ENCODE assay signal across 11 cellular contexts in the genomic region with DNA sequence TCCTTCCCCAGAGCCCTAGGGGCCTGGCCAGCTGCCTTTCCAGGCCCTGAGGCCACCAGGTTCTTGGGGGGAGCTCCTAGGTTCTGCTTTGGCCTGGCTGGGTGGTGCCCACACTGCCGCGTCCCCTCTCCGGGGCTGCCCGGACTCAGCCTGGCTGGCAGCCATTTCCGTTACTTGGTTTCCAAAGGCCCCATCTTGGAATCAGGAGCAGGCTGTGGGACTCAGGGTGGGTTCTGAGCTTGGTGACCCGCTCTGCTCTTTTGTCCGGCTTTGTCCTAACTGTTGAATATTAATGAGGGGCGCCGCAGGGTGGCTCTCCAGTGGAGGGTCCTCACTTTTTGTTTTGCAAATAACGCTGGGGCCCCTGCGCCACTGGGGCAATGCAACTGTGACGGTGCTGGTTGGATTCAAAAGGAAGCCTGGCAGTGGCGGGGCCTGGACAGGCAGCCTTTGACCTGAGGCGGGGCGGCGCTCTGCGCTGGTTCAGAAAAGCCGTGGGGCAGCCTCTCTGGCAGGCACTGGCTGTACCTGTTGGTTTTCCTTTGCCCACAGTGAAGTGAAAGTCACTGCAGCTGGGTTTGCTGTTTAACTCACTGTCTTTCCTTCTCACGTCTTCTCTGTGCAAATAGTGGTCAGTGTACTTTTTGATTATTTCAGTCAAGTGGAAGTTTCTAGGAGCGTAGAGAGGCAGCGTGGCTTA. TPM values are rescaled to one million over a fixed set of nuclear protein-coding genes. Genes with fewer than 3 reads are reported as not detected.
DNase-seq lines count a peak whose midpoint lies in the region; ATAC-seq, FAIRE-seq and TF ChIP-seq lines count a peak whose summit lies in the region.
"Had no signal": no experiment of that assay in that cellular context is flagged by ENCODE, and none has a peak within 500 bp of the region (broad histone marks: within the 10 kb centered on the region; RNA-seq: fewer than 3 reads in every experiment).

No MANE protein-coding gene starts in this region.

- H3K36me3 ChIP-seq in HUES64 (ENCODE audit: insufficient read depth, low read length): peaks cover 3% of the 10 kb centered on the region; the same call in 1 of the 2 replicates
- peaks cover 0 to under 1% of the 10 kb centered on the region in 2 experiments; a peak in 3 of 5 replicates for H3K36me3 ChIP-seq in HepG2 (replicated peaks in 1 of 2; ENCODE audit: control insufficient read depth in 1 of 2, insufficient read depth in 2 of 2, low read length in 2 of 2)

- TF ChIP-seq POLR2A in HepG2 (IDR thresholded peaks at IDR 0.05; ENCODE audit: insufficient read depth in 1 of 2, low read depth in 2 of 2, low read length in 2 of 2): no peak

- no peak; a peak in 1 of 4 replicates for TF ChIP-seq EP300 in HepG2 (IDR thresholded peaks at IDR 0.05; ENCODE audit: low read depth in 2 of 2, low read length in 2 of 2)
- no peak for TF ChIP-seq EP300 in HepG2 (CRISPR knock-in tag; IDR thresholded peaks at IDR 0.05; ENCODE audit: borderline replicate concordance)

- intact Hi-C loops in dorsolateral prefrontal cortex (cut with DNase I): no loop called here
- intact Hi-C loops in HepG2 (cut with micrococcal nuclease; ENCODE audit: unreplicated experiment): loop anchor here (1.0 to 2.0 kb wide), 2 partner anchors 13 to 22 kb away; no protein-coding TSS in a partner anchor
- intact Hi-C loops in posterior vena cava (cut with DNase I): no loop called here

- H3K4me1 Mint-ChIP-seq in stimulated activated naive B cell treated with anti-CD40 and anti-IgM and Interleukin-4, amounts not matched to agents 10 μg/mL and 1 μg/mL and 100 μg/mL, for 72 hours: peaks cover 51 to 91% of the 10 kb centered on the region in 2 donors

- H3K36me3 Mint-ChIP-seq in stimulated activated naive B cell treated with anti-CD40 and anti-IgM and Interleukin-4, amounts not matched to agents 10 μg/mL and 1 μg/mL and 100 μg/mL, for 72 hours: peaks cover 6 to 9% of the 10 kb centered on the region in 2 donors

- peak overlapping the region; percentile 98 for H3K27ac ChIP-seq in HUES64 (ENCODE audit: low read depth, low read length)
- peak overlapping the region in 44 of 59 donors; percentile 2 to 76 (median 54) for H3K27ac ChIP-seq in dorsolateral prefrontal cortex
- H3K27ac ChIP-seq in HepG2 (ENCODE audit: extremely low read length, insufficient read depth, low read length): peak overlapping the region; percentile 72

- POLR2A ChIA-PET in HepG2 (lab: Yijun Ruan, JAX): interaction anchor here (0.7 to 4.3 kb wide), 3 partner anchors 12 to 41 kb away, joined by 3 to 50 read pairs (median 5); no protein-coding TSS in a partner anchor

- FAIRE-seq in HepG2 (lab: Jason Lieb, UNC): peak; percentile 79

- BruUV-seq in HepG2 (replicated peaks; lab: Mats Ljungman, UMichigan): no TSS peak

- no peak for DNase-seq in dorsolateral prefrontal cortex
- peak; percentile 65 for DNase-seq in HepG2 (ENCODE audit: low spot score)
- no peak for DNase-seq in stimulated activated naive B cell treated with anti-CD40 and anti-IgM and Interleukin-4, amounts not matched to agents 10 μg/mL and 1 μg/mL and 100 μg/mL, for 72 hours
- no peak for DNase-seq in ureter (ENCODE audit: low spot score)
- no peak for DNase-seq in NCI-H1417 (lab: John Stamatoyannopoulos, UW)
- no peak for DNase-seq in posterior vena cava (ENCODE audit: low spot score)
- DNase-seq: activated CD8-positive, alpha-beta memory T cell treated with anti-CD3 and anti-CD28 coated beads for 24 hours; EL had no signal

- no peaks in the 10 kb centered on the region for H3K9me3 ChIP-seq in HUES64 (ENCODE audit: insufficient read depth, low read depth, low read length)
- no peaks in the 10 kb centered on the region for H3K9me3 ChIP-seq in HepG2 (ENCODE audit: low read length)
- H3K9me3 ChIP-seq: heart left ventricle had no signal

- peak overlapping the region; percentile 71 for H3K27ac Mint-ChIP-seq in stimulated activated naive B cell treated with anti-CD40 and anti-IgM and Interleukin-4, amounts not matched to agents 10 μg/mL and 1 μg/mL and 100 μg/mL, for 72 hours

- CTCF ChIA-PET in HepG2 (lab: Yijun Ruan, JAX; ENCODE audit: low intra/inter-chr PET ratio, low total read pairs): no interaction called here

- in situ Hi-C loops in HepG2 (cut with HindIII; ENCODE audit: extremely low pct_ligation_motif_present, low pct_unique_long_range_greater_than_20kb): no loop called here

- H4K20me1 ChIP-seq in HepG2 (ENCODE audit: insufficient read depth, low read length): peaks cover 34% of the 10 kb centered on the region; the same call in 1 of the 2 replicates

- TF ChIP-seq RAD21 in HepG2 (CRISPR knock-in tag; IDR thresholded peaks at IDR 0.05): 0 out of 2 replicates have a peak, but pooled peaks have one; percentile 23

- TF ChIP-seq CTCF in dorsolateral prefrontal cortex (IDR thresholded peaks at IDR 0.05 in 54 of 56, conservative IDR thresholded peaks at IDR 0.05 in 2 of 56; ENCODE audit: low read depth in 1 of 56, partially characterized antibody in 56 of 56) (no peak), HepG2 (CRISPR knock-in tag; IDR thresholded peaks at IDR 0.05) (peak; percentile 57)

- 15% methylated on average over 21 of the region's 21 CpGs for WGBS in HUES64
- 7% methylated on average over 13 of the region's 21 CpGs for WGBS in HepG2 (ENCODE audit: low lambda C conversion rate)

- peaks cover 43% of the 10 kb centered on the region for H3K4me1 ChIP-seq in HUES64 (ENCODE audit: insufficient read depth, low read length)
- peaks cover 73% of the 10 kb centered on the region for H3K4me1 ChIP-seq in HepG2 (ENCODE audit: insufficient read depth, low read length)

- no peak overlapping the region for H2AFZ ChIP-seq in HepG2 (ENCODE audit: low read length)

- H3K27me3 ChIP-seq in HUES64 (ENCODE audit: insufficient read depth, low read length): no peaks in the 10 kb centered on the region
- H3K27me3 ChIP-seq in dorsolateral prefrontal cortex: no peaks in the 10 kb centered on the region
- no peaks in the 10 kb centered on the region for H3K27me3 ChIP-seq in HepG2 (ENCODE audit: control insufficient read depth in 1 of 2, insufficient read depth in 2 of 2, low read length in 2 of 2)
- H3K27me3 ChIP-seq: heart left ventricle had no signal

- peak overlapping the region; percentile 75 for H3K9ac ChIP-seq in HUES64 (ENCODE audit: low read depth, low read length)
- peak overlapping the region; percentile 40 for H3K9ac ChIP-seq in HepG2 (ENCODE audit: insufficient read depth, low read depth, low read length)

- ATAC-seq in HepG2: peak; percentile 79
- no peak for ATAC-seq in stimulated activated naive B cell treated with anti-CD40 and anti-IgM and Interleukin-4, amounts not matched to agents 10 μg/mL and 1 μg/mL and 100 μg/mL, for 72 hours (replicated peaks)

- H3K9me3 Mint-ChIP-seq in stimulated activated naive B cell treated with anti-CD40 and anti-IgM and Interleukin-4, amounts not matched to agents 10 μg/mL and 1 μg/mL and 100 μg/mL, for 72 hours: no peaks in the 10 kb centered on the region
- H3K9me3 Mint-ChIP-seq: stimulated activated naive CD8-positive, alpha-beta T cell treated with anti-CD3 and anti-CD28 coated beads, Interleukin-15, Interleukin-2, amounts not matched to agents 100 ng/mL and 50 ng/mL, for 24 hours had no signal

- H3K4me3 Mint-ChIP-seq in stimulated activated naive B cell treated with anti-CD40 and anti-IgM and Interleukin-4, amounts not matched to agents 10 μg/mL and 1 μg/mL and 100 μg/mL, for 72 hours: no peak overlapping the region
- H3K4me3 Mint-ChIP-seq: stimulated activated naive CD8-positive, alpha-beta T cell treated with anti-CD3 and anti-CD28 coated beads, Interleukin-15, Interleukin-2, amounts not matched to agents 100 ng/mL and 50 ng/mL, for 24 hours had no signal

- H3K79me2 ChIP-seq in HepG2 (ENCODE audit: insufficient read depth, low read length): peaks cover 91% of the 10 kb centered on the region

- H3K4me2 ChIP-seq in HepG2 (ENCODE audit: low read depth, low read length): peak overlapping the region; percentile 73

- H3K27me3 Mint-ChIP-seq in stimulated activated naive B cell treated with anti-CD40 and anti-IgM and Interleukin-4, amounts not matched to agents 10 μg/mL and 1 μg/mL and 100 μg/mL, for 72 hours: no peaks in the 10 kb centered on the region
- H3K27me3 Mint-ChIP-seq: stimulated activated naive CD8-positive, alpha-beta T cell treated with anti-CD3 and anti-CD28 coated beads, Interleukin-15, Interleukin-2, amounts not matched to agents 100 ng/mL and 50 ng/mL, for 24 hours had no signal

- H3K4me3 ChIP-seq in HUES64 (ENCODE audit: low read length) (peak overlapping the region; percentile 29), dorsolateral prefrontal cortex (peak overlapping the region in 11 of 59 donors; percentile 0 to 32 (median 13)), HepG2 (replicated peaks in 1 of 3; ENCODE audit: insufficient read depth in 1 of 3, low read depth in 2 of 3, low read length in 3 of 3) (peak overlapping the region; percentile 38 to 54 (median 43); a peak in 5 of 6 replicates)

RNA-seq across cellular contexts. Expression of gene SKI, which starts 20.2 kb away (rescaled TPM):
- polyA plus RNA-seq in HUES64 (2013, experiment 1 of 2): 33.1 TPM
- polyA plus RNA-seq in HUES64 (2013, experiment 2 of 2): 32.7 TPM
- total RNA-seq in dorsolateral prefrontal cortex (100 to 1,000 TPM in 27 of 120 experiments, 10 to 100 TPM in 93; 65.3 to 147 (median 87.5) TPM), HepG2 (2016; rRNA removed; fragmentation: Illumina TruSeq; extraction: Trizol) (6.9 and 9.6 TPM in 2 replicates), ureter (77.5 TPM), posterior vena cava (100 to 1,000 TPM; 104 to 111 TPM)
- total RNA-seq in HepG2 (2016; cell fraction: cytosol; rRNA removed; fragmentation: Illumina TruSeq; extraction: Trizol; ENCODE audit: low read depth): 3.4 and 6.3 TPM in 2 replicates
- total RNA-seq in HepG2 (2016; cell fraction: insoluble cytoplasmic fraction; rRNA removed; fragmentation: Illumina TruSeq; extraction: Trizol): 7.7 and 7.9 TPM in 2 replicates
- 4.6 and 5.7 TPM in 2 replicates for total RNA-seq in HepG2 (2016; cell fraction: membrane; rRNA removed; fragmentation: Illumina TruSeq; extraction: Trizol)
- 10.6 and 12.2 TPM in 2 replicates for total RNA-seq in HepG2 (2016; cell fraction: nucleus; rRNA removed; fragmentation: Illumina TruSeq; extraction: Trizol)
- polyA plus RNA-seq in HepG2 (2011; rRNA removed): 4.7 and 5.9 TPM in 2 replicates
- 3.8 and 4.2 TPM in 2 replicates for polyA plus RNA-seq in HepG2 (2011; cell fraction: cytosol; rRNA removed)
- 20.3 and 21.2 TPM in 2 replicates for polyA plus RNA-seq in HepG2 (2011; cell fraction: nucleus; rRNA removed)
- polyA plus RNA-seq in HepG2 (2012): 10.1 and 12.3 TPM in 2 replicates
- 0.60 and 0.83 TPM in 2 replicates for polyA plus RNA-seq in HepG2 (2016; cell fraction: cytosol; fragmentation: Illumina TruSeq; extraction: Trizol; ENCODE audit: low read depth)
- 16.7 and 23.3 TPM in 2 replicates for polyA plus RNA-seq in HepG2 (2016; cell fraction: insoluble cytoplasmic fraction; fragmentation: Illumina TruSeq; extraction: Trizol; ENCODE audit: low read depth)
- 3.7 and 4.4 TPM in 2 replicates for polyA plus RNA-seq in HepG2 (2016; cell fraction: membrane; fragmentation: Illumina TruSeq; extraction: Trizol; ENCODE audit: low read depth)
- polyA plus RNA-seq in HepG2 (2016; cell fraction: nucleus; fragmentation: Illumina TruSeq; extraction: Trizol; ENCODE audit: insufficient read depth, low read depth): 33.8 and 34.3 TPM in 2 replicates
- 4.4 and 14.7 TPM in 2 replicates for polyA minus RNA-seq in HepG2 (2011; rRNA and poly(A)+ RNA removed; ENCODE audit: low replicate concordance)
- polyA minus RNA-seq in HepG2 (2011; cell fraction: cytosol; rRNA and poly(A)+ RNA removed): 16.7 and 22.2 TPM in 2 replicates
- polyA minus RNA-seq in HepG2 (2011; cell fraction: nucleus; rRNA and poly(A)+ RNA removed): 10.9 and 12.1 TPM in 2 replicates

RNA-seq across cellular contexts. Expression of gene FAAP20, which starts 53.7 kb away (rescaled TPM):
- polyA plus RNA-seq in HUES64 (2013, experiment 1 of 2): 76.8 TPM
- polyA plus RNA-seq in HUES64 (2013, experiment 2 of 2): 80.1 TPM
- total RNA-seq in dorsolateral prefrontal cortex (10 to 100 TPM; 21.8 to 56.4 (median 36.0) TPM), HepG2 (2016; rRNA removed; fragmentation: Illumina TruSeq; extraction: Trizol) (10.4 and 10.8 TPM in 2 replicates), ureter (52.3 TPM), posterior vena cava (10 to 100 TPM; 50.7 to 52.9 TPM)
- 25.8 and 31.3 TPM in 2 replicates for total RNA-seq in HepG2 (2016; cell fraction: cytosol; rRNA removed; fragmentation: Illumina TruSeq; extraction: Trizol; ENCODE audit: low read depth)
- total RNA-seq in HepG2 (2016; cell fraction: insoluble cytoplasmic fraction; rRNA removed; fragmentation: Illumina TruSeq; extraction: Trizol): 9.1 and 10.5 TPM in 2 replicates
- total RNA-seq in HepG2 (2016; cell fraction: membrane; rRNA removed; fragmentation: Illumina TruSeq; extraction: Trizol): 30.5 and 36.7 TPM in 2 replicates
- 7.4 and 9.0 TPM in 2 replicates for total RNA-seq in HepG2 (2016; cell fraction: nucleus; rRNA removed; fragmentation: Illumina TruSeq; extraction: Trizol)
- polyA plus RNA-seq in HepG2 (2011; rRNA removed): 9.6 and 14.4 TPM in 2 replicates
- 8.7 and 21.7 TPM in 2 replicates for polyA plus RNA-seq in HepG2 (2011; cell fraction: cytosol; rRNA removed)
- polyA plus RNA-seq in HepG2 (2011; cell fraction: nucleus; rRNA removed): 37.4 and 44.6 TPM in 2 replicates
- 24.2 and 24.5 TPM in 2 replicates for polyA plus RNA-seq in HepG2 (2012)
- 237 and 239 TPM in 2 replicates for polyA plus RNA-seq in HepG2 (2016; cell fraction: cytosol; fragmentation: Illumina TruSeq; extraction: Trizol; ENCODE audit: low read depth)
- 38.7 and 46.2 TPM in 2 replicates for polyA plus RNA-seq in HepG2 (2016; cell fraction: insoluble cytoplasmic fraction; fragmentation: Illumina TruSeq; extraction: Trizol; ENCODE audit: low read depth)
- polyA plus RNA-seq in HepG2 (2016; cell fraction: membrane; fragmentation: Illumina TruSeq; extraction: Trizol; ENCODE audit: low read depth): 156 and 163 TPM in 2 replicates
- 44.5 and 50.9 TPM in 2 replicates for polyA plus RNA-seq in HepG2 (2016; cell fraction: nucleus; fragmentation: Illumina TruSeq; extraction: Trizol; ENCODE audit: insufficient read depth, low read depth)
- polyA minus RNA-seq in HepG2 (2011; rRNA and poly(A)+ RNA removed; ENCODE audit: low replicate concordance): 3.5 and 6.2 TPM in 2 replicates
- 5.6 and 7.3 TPM in 2 replicates for polyA minus RNA-seq in HepG2 (2011; cell fraction: cytosol; rRNA and poly(A)+ RNA removed)
- polyA minus RNA-seq in HepG2 (2011; cell fraction: nucleus; rRNA and poly(A)+ RNA removed): 6.3 and 6.6 TPM in 2 replicates
